In the genomic region with DNA sequence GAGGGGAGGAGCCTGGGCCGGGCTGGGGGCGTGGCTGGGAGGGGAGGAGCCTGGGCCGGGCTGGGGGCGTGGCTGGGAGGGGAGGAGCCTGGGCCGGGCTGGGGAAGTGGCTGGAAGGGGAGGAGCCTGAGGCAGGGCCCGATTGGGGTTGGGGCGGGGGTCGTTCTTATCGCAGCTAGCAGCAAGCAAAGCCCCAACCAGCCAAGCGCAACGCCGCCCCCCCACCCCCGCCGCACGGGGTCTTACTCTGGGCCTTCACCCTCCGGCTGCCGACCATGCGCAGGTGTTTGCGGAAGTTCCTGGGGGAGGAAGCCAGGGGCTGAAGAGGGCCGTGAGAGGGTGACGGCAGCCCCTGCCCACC, we compare ENCODE assay signal across 1 cellular context.
TF ChIP-seq lines count a peak whose summit lies in the region.

No MANE protein-coding gene starts in this region.

TF ChIP-seq in HCT116, 20 proteins besides CTCF, POLR2A, EP300 and RAD21 (continued from another document):
- TF ChIP-seq ATF3 (IDR thresholded peaks at IDR 0.05): no peak
